Comparison of ENCODE assay signal across 8 cellular contexts in genomic region chr5:103582364-103582763, GRCh38. TPM values are rescaled to one million over a fixed set of nuclear protein-coding genes. Genes with fewer than 3 reads are reported as not detected.
A peak's percentile ranks its signal among the peaks of the same experiment; 100 is the strongest.
DNase-seq lines count a peak whose midpoint lies in the region; ATAC-seq and TF ChIP-seq lines count a peak whose summit lies in the region.

No MANE protein-coding gene starts in this region.

- no peak for TF ChIP-seq POLR2A in NB4 (IDR thresholded peaks at IDR 0.05; ENCODE audit: extremely low read depth, insufficient read length)

- H3K9me3 Mint-ChIP-seq in type B pancreatic cell = no peaks in the 10 kb centered on the region

- no peaks in the 10 kb centered on the region for H3K4me1 Mint-ChIP-seq in type B pancreatic cell (ENCODE audit: unreplicated experiment)

- no peaks in the 10 kb centered on the region for H3K36me3 Mint-ChIP-seq in type B pancreatic cell

- DNase-seq in AG09309 (ENCODE audit: low read depth) (no peak), NB4 (ENCODE audit: low read depth) (peak; percentile 51), glomerular visceral epithelial cell (ENCODE audit: extremely low spot score) (peak; percentile 40), type B pancreatic cell (ENCODE audit: extremely low spot score, unreplicated experiment) (no peak)
- DNase-seq in activated CD4-positive, CD25-positive, alpha-beta regulatory T cell (lab: John Stamatoyannopoulos, UW) = no peak

- ATAC-seq in GM18511 (IDR thresholded peaks at IDR 0.05; ENCODE audit: unreplicated experiment) (peak; percentile 53), SK-N-SH treated with all-trans-retinoic acid at 6 μM for 48 hours (peak; percentile 75), HG02642 (IDR thresholded peaks at IDR 0.05; ENCODE audit: poor library complexity, unreplicated experiment) (no peak)

- no peak overlapping the region for H3K4me3 ChIP-seq in AG09309 (ENCODE audit: control insufficient read depth, low read depth, low read length)
- no peak overlapping the region for H3K4me3 ChIP-seq in NB4 (ENCODE audit: low read depth, low read length)

- no peaks in the 10 kb centered on the region for H3K27me3 Mint-ChIP-seq in type B pancreatic cell

- H3K4me3 Mint-ChIP-seq in type B pancreatic cell = no peak overlapping the region

- TF ChIP-seq CTCF in AG09309 (IDR thresholded peaks at IDR 0.05; ENCODE audit: control insufficient read depth, insufficient read depth, low read depth, low read length, missing control alignments) (peak; percentile 54), NB4 (IDR thresholded peaks at IDR 0.05; ENCODE audit: low read depth, low read length) (peak; percentile 21), type B pancreatic cell (conservative IDR thresholded peaks at IDR 0.05) (peak; percentile 81)

- H3K27ac Mint-ChIP-seq in type B pancreatic cell = no peak overlapping the region

TF ChIP-seq in SK-N-SH treated with all-trans-retinoic acid at 6 μM for 48 hours, 23 proteins besides CTCF, POLR2A, EP300 and RAD21:
- TF ChIP-seq ZNF70 (CRISPR knock-in tag; IDR thresholded peaks at IDR 0.05) = no peak
- no peak for TF ChIP-seq SNAI2 (CRISPR knock-in tag; IDR thresholded peaks at IDR 0.05)
- no peak for TF ChIP-seq BACH2 (CRISPR knock-in tag; IDR thresholded peaks at IDR 0.05; ENCODE audit: borderline replicate concordance)
- TF ChIP-seq PATZ1 (CRISPR knock-in tag; IDR thresholded peaks at IDR 0.05; ENCODE audit: borderline replicate concordance) = no peak
- TF ChIP-seq CSRNP3 (CRISPR knock-in tag; IDR thresholded peaks at IDR 0.05) = no peak
- no peak for TF ChIP-seq OSR1 (CRISPR knock-in tag; IDR thresholded peaks at IDR 0.05)
- TF ChIP-seq ESRRG (CRISPR knock-in tag; IDR thresholded peaks at IDR 0.05) = no peak
- no peak for TF ChIP-seq CREB5 (CRISPR knock-in tag; IDR thresholded peaks at IDR 0.05; ENCODE audit: low read depth)
- no peak for TF ChIP-seq ISL1 (CRISPR knock-in tag; IDR thresholded peaks at IDR 0.05)
- TF ChIP-seq, protein P1, sequence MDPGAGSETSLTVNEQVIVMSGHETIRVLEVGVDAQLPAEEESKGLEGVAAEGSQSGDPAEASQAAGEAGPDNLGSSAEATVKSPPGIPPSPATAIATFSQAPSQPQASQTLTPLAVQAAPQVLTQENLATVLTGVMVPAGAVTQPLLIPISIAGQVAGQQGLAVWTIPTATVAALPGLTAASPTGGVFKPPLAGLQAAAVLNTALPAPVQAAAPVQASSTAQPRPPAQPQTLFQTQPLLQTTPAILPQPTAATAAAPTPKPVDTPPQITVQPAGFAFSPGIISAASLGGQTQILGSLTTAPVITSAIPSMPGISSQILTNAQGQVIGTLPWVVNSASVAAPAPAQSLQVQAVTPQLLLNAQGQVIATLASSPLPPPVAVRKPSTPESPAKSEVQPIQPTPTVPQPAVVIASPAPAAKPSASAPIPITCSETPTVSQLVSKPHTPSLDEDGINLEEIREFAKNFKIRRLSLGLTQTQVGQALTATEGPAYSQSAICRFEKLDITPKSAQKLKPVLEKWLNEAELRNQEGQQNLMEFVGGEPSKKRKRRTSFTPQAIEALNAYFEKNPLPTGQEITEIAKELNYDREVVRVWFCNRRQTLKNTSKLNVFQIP (CRISPR knock-in tag; IDR thresholded peaks at IDR 0.05; ENCODE audit: borderline replicate concordance, low read depth) = no peak
- no peak for TF ChIP-seq ARNTL (CRISPR knock-in tag; IDR thresholded peaks at IDR 0.05; ENCODE audit: borderline replicate concordance, low read depth)
- no peak for TF ChIP-seq TOX (CRISPR knock-in tag; IDR thresholded peaks at IDR 0.05; ENCODE audit: borderline replicate concordance)
- no peak for TF ChIP-seq TCF4 (CRISPR knock-in tag; IDR thresholded peaks at IDR 0.05; ENCODE audit: borderline replicate concordance)
- TF ChIP-seq ZFP30 (CRISPR knock-in tag; IDR thresholded peaks at IDR 0.05) = no peak
- TF ChIP-seq ZFP3 (CRISPR knock-in tag; IDR thresholded peaks at IDR 0.05) = no peak
- TF ChIP-seq TSHZ2 (CRISPR knock-in tag; IDR thresholded peaks at IDR 0.05) = no peak
- TF ChIP-seq PPARA (CRISPR knock-in tag; IDR thresholded peaks at IDR 0.05; ENCODE audit: borderline replicate concordance) = no peak

RNA-seq across cellular contexts. Expression of gene NUDT12, which starts 19.8 kb away (rescaled TPM):
- total RNA-seq in type B pancreatic cell (ENCODE audit: low replicate concordance) = 13.4 and 15.1 TPM in 2 replicates

Comparison
In these comparisons a context has a peak if more than half of its experiments do, and no peak if none do; other contexts are left out.
1. DNase-seq: peak in NB4 (single experiment) and glomerular visceral epithelial cell (single experiment); none in AG09309 (single experiment), type B pancreatic cell (single experiment) and activated CD4-positive, CD25-positive, alpha-beta regulatory T cell (0 of 4).
2. CTCF ChIP-seq: peak in every context shown above with its lines; median percentile 81 in type B pancreatic cell; 54 in AG09309; 21 in NB4.